ENCODE assay signal across 7 cellular contexts in the genomic region with DNA sequence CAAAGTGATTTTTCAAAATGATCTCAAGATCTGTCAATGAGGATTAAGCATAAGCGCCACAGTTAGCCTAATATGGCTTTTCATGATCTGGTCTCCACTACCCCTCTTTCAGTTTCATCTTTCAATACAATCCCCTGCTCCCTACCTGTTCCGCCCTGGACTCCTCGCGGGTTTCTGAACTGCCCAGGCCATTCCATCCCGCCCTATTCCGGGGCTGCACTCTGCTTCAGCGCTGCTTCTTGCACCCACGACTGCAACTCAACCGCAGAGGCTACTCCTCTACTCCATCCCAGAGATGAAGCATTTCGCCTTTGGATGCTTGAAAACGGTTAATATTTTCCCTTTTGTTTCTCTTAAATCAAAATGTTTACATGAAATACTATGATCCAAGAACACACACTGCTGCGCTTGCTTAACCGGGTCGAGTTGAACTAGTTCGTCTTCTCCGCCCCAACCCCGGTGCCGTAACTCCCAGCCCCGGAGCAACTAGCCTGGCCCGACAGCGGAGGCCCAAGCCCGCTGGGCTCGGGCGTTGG. TPM values are rescaled to one million over a fixed set of nuclear protein-coding genes. Genes with fewer than 3 reads are reported as not detected.
DNase-seq lines count a peak whose midpoint lies in the region; ATAC-seq and TF ChIP-seq lines count a peak whose summit lies in the region.

No MANE protein-coding gene starts in this region.

- peak overlapping the region; percentile 97 for H3K27ac Mint-ChIP-seq in activated T-helper 17 cell treated with anti-CD3 and anti-CD28 coated beads, Interleukin-2, amount 50 U/mL, for 72 hours

- 1% methylated on average over 24 of the region's 24 CpGs for WGBS in heart right ventricle, 2 donors

- H3K4me1 Mint-ChIP-seq in activated T-helper 17 cell treated with anti-CD3 and anti-CD28 coated beads, Interleukin-2, amount 50 U/mL, for 72 hours: peaks cover 37% of the 10 kb centered on the region

- no peaks in the 10 kb centered on the region for H3K9me3 ChIP-seq in heart right ventricle

- peak overlapping the region; percentile 86 to 98 (median 94) for H3K27ac ChIP-seq in heart right ventricle

- ATAC-seq in GM21723 (IDR thresholded peaks at IDR 0.05; ENCODE audit: unreplicated experiment) (peak; percentile 25), heart right ventricle (peak; percentile 3 to 59 (median 44)), sciatic nerve (peak; percentile 63)
- ATAC-seq in activated T-helper 17 cell treated with anti-CD3 and anti-CD28 coated beads, Interleukin-2, amount 50 U/mL, for 72 hours (replicated peaks): peak; percentile 23

- H3K9me3 Mint-ChIP-seq in activated T-helper 17 cell treated with anti-CD3 and anti-CD28 coated beads, Interleukin-2, amount 50 U/mL, for 72 hours: no peaks in the 10 kb centered on the region

- no peak for TF ChIP-seq CTCF in GM10266 (IDR thresholded peaks at IDR 0.05; ENCODE audit: control insufficient read depth, insufficient read depth, low read depth, missing control alignments)
- no peak for TF ChIP-seq CTCF in LNCaP clone FGC (IDR thresholded peaks at IDR 0.05; ENCODE audit: control insufficient read depth, extremely low read depth, insufficient read depth)
- no peak for TF ChIP-seq CTCF in heart right ventricle (IDR thresholded peaks at IDR 0.05)

- H3K27me3 ChIP-seq in heart right ventricle: no peaks in the 10 kb centered on the region

- H3K4me1 ChIP-seq in heart right ventricle: peaks cover 6 to 46% (median 38%) of the 10 kb centered on the region in 9 donors

- intact Hi-C loops in heart right ventricle (cut with DNase I) (loop anchor here in 1 of 10 donors (5.0 kb wide), 1 partner anchor 272 kb away; no protein-coding TSS in a partner anchor), sciatic nerve (cut with DNase I) (no loop called here)

- peak overlapping the region; percentile 95 for H3K4me3 Mint-ChIP-seq in activated T-helper 17 cell treated with anti-CD3 and anti-CD28 coated beads, Interleukin-2, amount 50 U/mL, for 72 hours

- H3K36me3 Mint-ChIP-seq in activated T-helper 17 cell treated with anti-CD3 and anti-CD28 coated beads, Interleukin-2, amount 50 U/mL, for 72 hours (ENCODE audit: low read depth): peaks cover 49% of the 10 kb centered on the region

- H3K36me3 ChIP-seq in heart right ventricle: peaks cover 0 to 12% (median 0%) of the 10 kb centered on the region in 9 donors

- H3K4me3 ChIP-seq in LNCaP clone FGC (ENCODE audit: low read depth, low read length) (peak overlapping the region; percentile 83), heart right ventricle (peak overlapping the region; percentile 57 to 82 (median 68))

- no peaks in the 10 kb centered on the region for H3K27me3 Mint-ChIP-seq in activated T-helper 17 cell treated with anti-CD3 and anti-CD28 coated beads, Interleukin-2, amount 50 U/mL, for 72 hours

- peak; percentile 69 for DNase-seq in GM10266 (ENCODE audit: extremely low spot score)
- no peak for DNase-seq in LNCaP clone FGC (ENCODE audit: low read depth)
- DNase-seq in heart right ventricle: no peak
- DNase-seq in sciatic nerve (ENCODE audit: low spot score): no peak
- no peak for DNase-seq in NCI-H2196 (lab: John Stamatoyannopoulos, UW; ENCODE audit: unreplicated experiment)

RNA-seq across cellular contexts. Expression of a gene that starts 0.7 kb away (rescaled TPM):
- 10 to 100 TPM; 67.2 to 73.9 TPM for total RNA-seq in activated T-helper 17 cell treated with anti-CD3 and anti-CD28 coated beads, Interleukin-2, amount 50 U/mL, for 72 hours
- total RNA-seq in heart right ventricle (10 to 100 TPM; 15.2 to 35.1 (median 25.9) TPM), sciatic nerve (34.5 TPM)
- 1 to 10 TPM; 4.4 to 5.8 TPM for polyA plus RNA-seq in heart right ventricle
